8 cellular contexts compared by ENCODE assay signal in genomic region chr1:205588691-205589445, GRCh38. TPM values are rescaled to one million over a fixed set of nuclear protein-coding genes. Genes with fewer than 3 reads are reported as not detected.
A peak's percentile ranks its signal among the peaks of the same experiment; 100 is the strongest.
DNase-seq lines count a peak whose midpoint lies in the region; ATAC-seq and TF ChIP-seq lines count a peak whose summit lies in the region.

No MANE protein-coding gene starts in this region.

- H3K9ac ChIP-seq in IMR-90 (ENCODE audit: low read depth, low read length) (no peak overlapping the region), mesendoderm (ENCODE audit: low read length) (no peak overlapping the region)

- TF ChIP-seq CTCF in IMR-90 (conservative IDR thresholded peaks at IDR 0.05; ENCODE audit: low read depth, low read length): peak; percentile 60

- H3K4me1 ChIP-seq in IMR-90 (ENCODE audit: control insufficient read depth, insufficient read depth, low read length) (peaks cover 4% of the 10 kb centered on the region), mesendoderm (ENCODE audit: control insufficient read depth, low read depth, low read length) (no peaks in the 10 kb centered on the region)

- H4K91ac ChIP-seq in IMR-90 (ENCODE audit: insufficient read depth, low read depth, low read length): 0 out of 2 replicates have a peak overlapping the region, but pooled peaks have one; percentile 23

- H2BK15ac ChIP-seq in IMR-90 (ENCODE audit: low read depth, low read length) (no peak overlapping the region), mesendoderm (replicated peaks; ENCODE audit: low read depth) (no peak overlapping the region)

- CTCF ChIA-PET in IMR-90 (lab: Yijun Ruan, JAX): interaction anchor here (0.5 to 7.6 kb wide), 13 partner anchors 10 to 1010 kb away, joined by 3 to 156 read pairs (median 4); partner anchors contain the start of gene ELK4

- H3K23ac ChIP-seq in IMR-90 (ENCODE audit: low read depth, low read length): no peak overlapping the region
- no peak overlapping the region for H3K23ac ChIP-seq in mesendoderm (ENCODE audit: low read length)

- peak; percentile 61 for TF ChIP-seq RAD21 in IMR-90 (IDR thresholded peaks at IDR 0.05; ENCODE audit: low read length)

- H4K20me1 ChIP-seq in IMR-90 (ENCODE audit: insufficient read depth, low read length): no peaks in the 10 kb centered on the region

- H2AK5ac ChIP-seq in IMR-90 (ENCODE audit: low read depth, low read length) (no peak overlapping the region), mesendoderm (ENCODE audit: low read length) (no peak overlapping the region)

- dilution Hi-C loops in IMR-90 (cut with HindIII; ENCODE audit: low sequenced_read_pairs, unreplicated experiment): no loop called here

- H3K27me3 ChIP-seq in IMR-90 (ENCODE audit: control insufficient read depth, insufficient read depth, low read length): peaks cover under 1% of the 10 kb centered on the region; the same call in 1 of the 2 replicates
- no peaks in the 10 kb centered on the region for H3K27me3 ChIP-seq in mesendoderm (ENCODE audit: insufficient read depth, low read length, poor library complexity)

- H3K36me3 ChIP-seq in IMR-90 (ENCODE audit: control insufficient read depth, insufficient read depth, low read length) (no peaks in the 10 kb centered on the region), mesendoderm (ENCODE audit: control insufficient read depth, insufficient read depth, low read length) (no peaks in the 10 kb centered on the region)

- no peak overlapping the region for H3K14ac ChIP-seq in IMR-90 (replicated peaks; ENCODE audit: low read depth, low read length)

- H4K8ac ChIP-seq in IMR-90 (ENCODE audit: low read depth in 2 of 2, low read length in 2 of 2) (peak overlapping the region in 1 of 2 experiments; percentile 63; a peak in 2 of 4 replicates), mesendoderm (ENCODE audit: low read depth, low read length) (no peak overlapping the region)

- no peak overlapping the region for H3K4me3 ChIP-seq in IMR-90 (ENCODE audit: insufficient read depth, low read depth, low read length)
- no peak overlapping the region for H3K4me3 ChIP-seq in mesendoderm (ENCODE audit: low read length)

- no peak overlapping the region for H4K5ac ChIP-seq in IMR-90 (ENCODE audit: low read depth, low read length)
- H4K5ac ChIP-seq in mesendoderm (ENCODE audit: low read length): no peak overlapping the region

- no peak overlapping the region for H3K18ac ChIP-seq in IMR-90 (ENCODE audit: low read depth, low read length)
- no peak overlapping the region for H3K18ac ChIP-seq in mesendoderm (ENCODE audit: low read length)

- no peak for TF ChIP-seq POLR2A in IMR-90 (IDR thresholded peaks at IDR 0.05; ENCODE audit: low read depth, low read length)

- H3K9me3 ChIP-seq in IMR-90 (ENCODE audit: control insufficient read depth, insufficient read depth, low read length): no peaks in the 10 kb centered on the region

- 82% methylated on average over 5 of the region's 13 CpGs; no CpG with 5 or more reads in 1 of the 2 experiments for WGBS in IMR-90 (ENCODE audit: extremely low coverage in 2 of 2, insufficient read length in 1 of 2), 2 experiments
- WGBS in mesendoderm (ENCODE audit: extremely low coverage, insufficient coverage, low lambda C conversion rate): no CpG with 5 or more reads among the region's 13 CpGs

- in situ Hi-C loops in IMR-90 (cut with MboI; ENCODE audit: low sequenced_read_pairs): no loop called here

- H3K4ac ChIP-seq in IMR-90 (ENCODE audit: low read depth, low read length): peak overlapping the region; percentile 43; the same call in 1 of the 2 replicates
- no peak overlapping the region for H3K4ac ChIP-seq in mesendoderm (ENCODE audit: low read depth, low read length)

- peak overlapping the region; percentile 80 for H2AFZ ChIP-seq in IMR-90 (replicated peaks; ENCODE audit: low read length, poor library complexity)

- BruUV-seq in IMR-90 (replicated peaks; lab: Mats Ljungman, UMichigan): no TSS peak

- peak; percentile 71 for ATAC-seq in IMR-90 (ENCODE audit: low read depth)

- POLR2A ChIA-PET in IMR-90 (lab: Charles Lee; ENCODE audit: unreplicated experiment): no interaction called here

- H2BK20ac ChIP-seq in IMR-90 (ENCODE audit: low read depth, low read length): no peak overlapping the region

- no peaks in the 10 kb centered on the region for H3K79me2 ChIP-seq in mesendoderm (ENCODE audit: control insufficient read depth, insufficient read depth, low read length)

- 0 out of 2 replicates have a peak, but pooled peaks cover 2% of the 10 kb centered on the region for H3K9me1 ChIP-seq in IMR-90 (ENCODE audit: insufficient read depth, low read length)

- H3K79me1 ChIP-seq in IMR-90 (ENCODE audit: low read depth in 1 of 2, low read length in 2 of 2) (no peaks in the 10 kb centered on the region), mesendoderm (ENCODE audit: low read length) (no peaks in the 10 kb centered on the region)

- H3K27ac ChIP-seq in IMR-90 (ENCODE audit: insufficient read depth, low read length): no peak overlapping the region
- H3K27ac ChIP-seq in mesendoderm (ENCODE audit: low read depth, low read length): no peak overlapping the region

- no peak overlapping the region for H2BK120ac ChIP-seq in IMR-90 (ENCODE audit: low read depth, low read length)
- H2BK120ac ChIP-seq in mesendoderm (ENCODE audit: low read depth, low read length): no peak overlapping the region

- no peak overlapping the region for H3K56ac ChIP-seq in IMR-90 (ENCODE audit: extremely low read depth, insufficient read depth, low read length)
- H3K56ac ChIP-seq in mesendoderm (ENCODE audit: low read length): no peak overlapping the region

- H3K4me2 ChIP-seq in IMR-90 (ENCODE audit: low read depth, low read length) (no peak overlapping the region), mesendoderm (ENCODE audit: low read length) (no peak overlapping the region)

- H2BK5ac ChIP-seq in IMR-90 (ENCODE audit: low read depth, low read length, poor library complexity, severe bottlenecking) (no peak overlapping the region), mesendoderm (ENCODE audit: low read length) (no peak overlapping the region)

- DNase-seq in SKM-1 treated with dmso at 0.1 percent for 144 hours (lab: John Stamatoyannopoulos, UW; ENCODE audit: unreplicated experiment) (peak; percentile 53), SKM-1 (lab: John Stamatoyannopoulos, UW; ENCODE audit: unreplicated experiment) (no peak), IMR-90 (peak; percentile 74), amniotic epithelial cell (ENCODE audit: low read depth) (peak; percentile 66), mesendoderm (peak; percentile 72), occipital lobe (lab: John Stamatoyannopoulos, UW) (no peak), NCI-H526 treated with DMSO at 0.1 percent for 48 hours (lab: John Stamatoyannopoulos, UW) (no peak), SHP77 treated with DMSO at 0.1 percent for 48 hours (lab: John Stamatoyannopoulos, UW) (no peak)

- intact Hi-C loops in IMR-90 (cut with micrococcal nuclease): loop anchor here (1.0 to 2.0 kb wide), 2 partner anchors 61 to 122 kb away; no protein-coding TSS in a partner anchor

- no peak overlapping the region for H2AK9ac ChIP-seq in IMR-90 (replicated peaks; ENCODE audit: low read depth, low read length, poor library complexity)

TF ChIP-seq in IMR-90, 13 proteins besides CTCF, POLR2A, EP300 and RAD21:
- TF ChIP-seq FOS (IDR thresholded peaks at IDR 0.05; ENCODE audit: low read depth, low read length) (no peak), MAZ (IDR thresholded peaks at IDR 0.05; ENCODE audit: borderline replicate concordance, low read depth, low read length) (peak; percentile 61; the same call in 1 of the 2 replicates), USF2 (IDR thresholded peaks at IDR 0.05; ENCODE audit: low read depth, low read length) (no peak), SMC3 (IDR thresholded peaks at IDR 0.05; ENCODE audit: low read depth, low read length) (peak; percentile 45)

RNA-seq across cellular contexts. Expression of gene ELK4, which starts 42.9 kb away (rescaled TPM):
- 11.3 and 15.6 TPM in 2 replicates for total RNA-seq in IMR-90 (2012; rRNA removed)
- polyA plus RNA-seq in IMR-90 (2012; rRNA removed): 3.3 and 4.6 TPM in 2 replicates
- polyA plus RNA-seq in IMR-90 (2012; cell fraction: cytosol; rRNA removed): 0.54 and 0.71 TPM in 2 replicates
- polyA plus RNA-seq in IMR-90 (2012; cell fraction: nucleus; rRNA removed; ENCODE audit: low replicate concordance): 1.1 and 8.4 TPM in 2 replicates
- 9.3 TPM for polyA plus RNA-seq in mesendoderm (2013, experiment 1 of 2)
- polyA plus RNA-seq in mesendoderm (2013, experiment 2 of 2): 9.0 TPM
- total RNA-seq in occipital lobe: 13.3 TPM

Comparison
In these comparisons a context has a peak if more than half of its experiments do, and no peak if none do; other contexts are left out.
1. DNase-seq: peak in SKM-1 treated with dmso at 0.1 percent for 144 hours (single experiment), IMR-90 (single experiment), amniotic epithelial cell (single experiment) and mesendoderm (single experiment); none in SKM-1 (single experiment), occipital lobe (single experiment), NCI-H526 treated with DMSO at 0.1 percent for 48 hours (single experiment) and SHP77 treated with DMSO at 0.1 percent for 48 hours (single experiment).